ENCODE assay signal across 11 cellular contexts in the genomic region with DNA sequence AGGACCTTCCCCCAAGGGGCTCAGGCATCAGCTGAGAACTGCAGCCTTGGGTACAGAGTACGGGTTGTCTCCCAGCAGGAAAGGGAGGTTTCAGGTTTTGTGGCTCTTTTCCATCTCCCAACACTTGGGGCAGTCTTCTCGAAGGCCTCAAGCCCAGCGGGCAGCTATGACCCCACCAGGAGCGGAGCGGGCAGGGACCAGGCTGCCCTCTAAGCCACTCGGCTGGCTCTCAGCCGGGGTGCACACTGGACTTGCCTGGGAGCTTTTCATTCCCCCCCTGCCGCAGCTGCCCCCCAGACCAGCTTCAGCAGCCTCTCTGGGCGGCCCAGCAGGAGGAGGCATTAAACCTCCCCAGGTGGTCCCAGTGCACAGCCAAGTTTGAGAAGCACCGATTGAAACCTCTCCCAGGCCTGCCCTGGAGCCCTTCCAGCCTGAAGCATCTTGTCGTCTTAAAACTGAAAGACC. TPM values are rescaled to one million over a fixed set of nuclear protein-coding genes. Genes with fewer than 3 reads are reported as not detected.
DNase-seq lines count a peak whose midpoint lies in the region; ATAC-seq and TF ChIP-seq lines count a peak whose summit lies in the region.
"Had no signal": no experiment of that assay in that cellular context is flagged by ENCODE, and none has a peak within 500 bp of the region (broad histone marks: within the 10 kb centered on the region; RNA-seq: fewer than 3 reads in every experiment).

No MANE protein-coding gene starts in this region.

- POLR2A ChIA-PET in PC-3 (lab: Charles Lee; ENCODE audit: unreplicated experiment) = no interaction called here

- no peaks in the 10 kb centered on the region for H3F3A ChIP-seq in PC-3 (ENCODE audit: low read length, unreplicated experiment)
- H3F3A ChIP-seq in neural progenitor cell (ENCODE audit: low read depth) = peaks cover 46% of the 10 kb centered on the region

- TF ChIP-seq CTCF in DND-41 (IDR thresholded peaks at IDR 0.05; ENCODE audit: borderline replicate concordance, extremely low read depth, low read length, poor library complexity, severe bottlenecking) = peak; percentile 3
- TF ChIP-seq CTCF in PC-3 (conservative IDR thresholded peaks at IDR 0.05; ENCODE audit: low read depth, low read length) = peak; percentile 24; the same call in 1 of the 2 replicates
- TF ChIP-seq CTCF in endothelial cell (IDR thresholded peaks at IDR 0.05; ENCODE audit: unreplicated experiment) = no peak
- TF ChIP-seq CTCF in neural progenitor cell (IDR thresholded peaks at IDR 0.05) = peak; percentile 46

- no peaks in the 10 kb centered on the region for H3K79me2 ChIP-seq in DND-41 (ENCODE audit: insufficient read depth, low read length)
- no peaks in the 10 kb centered on the region for H3K79me2 ChIP-seq in PC-3 (ENCODE audit: low read length)
- no peaks in the 10 kb centered on the region for H3K79me2 ChIP-seq in neural progenitor cell (ENCODE audit: low read depth)

- H3K27me3 ChIP-seq in DND-41 (ENCODE audit: insufficient read depth, low read length, poor library complexity) (peaks cover 8% of the 10 kb centered on the region), PC-3 (ENCODE audit: low read length) (no peaks in the 10 kb centered on the region), neural progenitor cell (no peaks in the 10 kb centered on the region)

- H3K27me3 Mint-ChIP-seq in endothelial cell (ENCODE audit: unreplicated experiment) (peaks cover 9% of the 10 kb centered on the region), neural progenitor cell (ENCODE audit: insufficient read depth, low read depth) (peaks cover 20% of the 10 kb centered on the region)
- peaks cover 9% of the 10 kb centered on the region for H3K27me3 Mint-ChIP-seq in activated T-cell treated with anti-CD3 and anti-CD28 coated beads, Interleukin-2, amount 50 U/mL, for 72 hours (ENCODE audit: low read depth)

- no peak for ATAC-seq in DND-41 (ENCODE audit: insufficient read depth, low read depth)
- no peak for ATAC-seq in PC-3
- ATAC-seq in HG03108 (IDR thresholded peaks at IDR 0.05; ENCODE audit: unreplicated experiment) = no peak
- ATAC-seq in activated T-cell treated with anti-CD3 and anti-CD28 coated beads, Interleukin-2, amount 50 U/mL, for 72 hours (replicated peaks in 1 of 2) = no peak

- H3K9ac ChIP-seq in DND-41 (ENCODE audit: low read depth, low read length) = no peak overlapping the region
- H3K9ac ChIP-seq in PC-3 (ENCODE audit: low read length) = no peak overlapping the region
- H3K9ac ChIP-seq in neural progenitor cell = no peak overlapping the region

- H4K20me1 ChIP-seq in DND-41 (ENCODE audit: insufficient read depth, low read length) (no peaks in the 10 kb centered on the region; the same call in none of the 2 replicates), PC-3 (ENCODE audit: low read length) (no peaks in the 10 kb centered on the region), neural progenitor cell (ENCODE audit: low read depth) (no peaks in the 10 kb centered on the region)

- H3K9me3 Mint-ChIP-seq in endothelial cell (ENCODE audit: unreplicated experiment) (no peaks in the 10 kb centered on the region), neural progenitor cell (no peaks in the 10 kb centered on the region)
- no peaks in the 10 kb centered on the region for H3K9me3 Mint-ChIP-seq in activated T-cell treated with anti-CD3 and anti-CD28 coated beads, Interleukin-2, amount 50 U/mL, for 72 hours

- H3K4me1 ChIP-seq in DND-41 (ENCODE audit: insufficient read depth, low read length) (no peaks in the 10 kb centered on the region), PC-3 (ENCODE audit: insufficient read depth, low read length) (no peaks in the 10 kb centered on the region; the same call in 1 of the 2 replicates), neural progenitor cell (peaks cover 61% of the 10 kb centered on the region)

- no peaks in the 10 kb centered on the region for H3K36me3 ChIP-seq in DND-41 (ENCODE audit: insufficient read depth, low read length)
- no peaks in the 10 kb centered on the region for H3K36me3 ChIP-seq in PC-3 (ENCODE audit: low read depth, low read length)
- no peaks in the 10 kb centered on the region for H3K36me3 ChIP-seq in neural progenitor cell
- H3K36me3 ChIP-seq: thoracic aorta had no signal

- H3K27ac Mint-ChIP-seq in endothelial cell (ENCODE audit: unreplicated experiment) (no peak overlapping the region), neural progenitor cell (peak overlapping the region; percentile 72)
- H3K27ac Mint-ChIP-seq in activated T-cell treated with anti-CD3 and anti-CD28 coated beads, Interleukin-2, amount 50 U/mL, for 72 hours = no peak overlapping the region

- no peak for DNase-seq in DND-41
- no peak for DNase-seq in PC-3
- peak; percentile 37 for DNase-seq in endothelial cell (ENCODE audit: low spot score)
- peak; percentile 55 for DNase-seq in neural progenitor cell (ENCODE audit: low spot score)
- DNase-seq in activated T-cell treated with anti-CD3 and anti-CD28 coated beads, Interleukin-2, amount 50 U/mL, for 72 hours = no peak
- no peak for DNase-seq in HPDE6-E6E7 (ENCODE audit: extremely low spot score)
- no peak for DNase-seq in mucosa of gallbladder (ENCODE audit: low spot score)
- DNase-seq: aorta, SHP77 treated with DMSO at 0.1 percent for 48 hours had no signal

- intact Hi-C loops in PC-3 (cut with micrococcal nuclease) = no loop called here

- H3K4me1 Mint-ChIP-seq in endothelial cell (ENCODE audit: unreplicated experiment) (peaks cover 14% of the 10 kb centered on the region), neural progenitor cell (peaks cover 56% of the 10 kb centered on the region)
- peaks cover 5% of the 10 kb centered on the region for H3K4me1 Mint-ChIP-seq in activated T-cell treated with anti-CD3 and anti-CD28 coated beads, Interleukin-2, amount 50 U/mL, for 72 hours (ENCODE audit: low read depth)

- H3K9me3 ChIP-seq in DND-41 (ENCODE audit: insufficient read depth, low read length, severe bottlenecking) = no peaks in the 10 kb centered on the region
- no peaks in the 10 kb centered on the region for H3K9me3 ChIP-seq in PC-3 (ENCODE audit: low read length)
- no peaks in the 10 kb centered on the region for H3K9me3 ChIP-seq in neural progenitor cell (ENCODE audit: low read depth)
- H3K9me3 ChIP-seq: thoracic aorta had no signal

- no peaks in the 10 kb centered on the region for H3K9me2 ChIP-seq in PC-3 (replicated peaks; ENCODE audit: low read length)

- H3K27ac ChIP-seq in DND-41 (ENCODE audit: low read length) (no peak overlapping the region), PC-3 (ENCODE audit: low read length) (no peak overlapping the region), neural progenitor cell (no peak overlapping the region)
- H3K27ac ChIP-seq: thoracic aorta had no signal

- H3K4me2 ChIP-seq in DND-41 (ENCODE audit: insufficient read depth, low read length) (no peak overlapping the region), PC-3 (ENCODE audit: low read length) (no peak overlapping the region), neural progenitor cell (peak overlapping the region; percentile 65)

- H2AFZ ChIP-seq in DND-41 (ENCODE audit: low read depth, low read length) = no peak overlapping the region
- H2AFZ ChIP-seq in PC-3 (ENCODE audit: low read length) = no peak overlapping the region
- no peak overlapping the region for H2AFZ ChIP-seq in neural progenitor cell (replicated peaks)

- H3K4me3 ChIP-seq in DND-41 (ENCODE audit: low read depth in 1 of 2, low read length in 2 of 2) (no peak overlapping the region), PC-3 (ENCODE audit: low read length) (no peak overlapping the region), neural progenitor cell (no peak overlapping the region)
- H3K4me3 ChIP-seq: thoracic aorta had no signal

- no peak overlapping the region for H3K4me3 Mint-ChIP-seq in endothelial cell (ENCODE audit: unreplicated experiment)
- H3K4me3 Mint-ChIP-seq in neural progenitor cell = no peak overlapping the region
- H3K4me3 Mint-ChIP-seq in activated T-cell treated with anti-CD3 and anti-CD28 coated beads, Interleukin-2, amount 50 U/mL, for 72 hours = no peak overlapping the region

- H3K36me3 Mint-ChIP-seq in endothelial cell (ENCODE audit: low read depth, unreplicated experiment) (no peaks in the 10 kb centered on the region), neural progenitor cell (no peaks in the 10 kb centered on the region)
- no peaks in the 10 kb centered on the region for H3K36me3 Mint-ChIP-seq in activated T-cell treated with anti-CD3 and anti-CD28 coated beads, Interleukin-2, amount 50 U/mL, for 72 hours (ENCODE audit: insufficient read depth in 2 of 2)

- no TSS peak for BruUV-seq in PC-3 (replicated peaks; lab: Mats Ljungman, UMichigan)

- CTCF ChIA-PET in PC-3 (lab: Charles Lee) = interaction anchor here (0.6 kb wide), 1 partner anchor 32 kb away, joined by 3 read pairs; no protein-coding TSS in a partner anchor

RNA-seq across cellular contexts. Expression of a gene that starts 20.8 kb away (rescaled TPM):
- total RNA-seq in PC-3 (2014; rRNA removed) = 1.7 and 6.0 TPM in 2 replicates
- total RNA-seq in endothelial cell (ENCODE audit: unreplicated experiment) = 0.38 TPM
- total RNA-seq in neural progenitor cell (ENCODE audit: low replicate concordance) = 1.0 and 1.2 TPM in 2 replicates
- 1 to 10 TPM; 3.2 to 5.4 TPM for total RNA-seq in activated T-cell treated with anti-CD3 and anti-CD28 coated beads, Interleukin-2, amount 50 U/mL, for 72 hours
- total RNA-seq in mucosa of gallbladder = 3.5 TPM

Comparison
In these comparisons a context has a peak if more than half of its experiments do, and no peak if none do; other contexts are left out.
1. DNase-seq: peak in endothelial cell (single experiment) and neural progenitor cell (single experiment); none in DND-41 (single experiment), PC-3 (single experiment), activated T-cell treated with anti-CD3 and anti-CD28 coated beads, Interleukin-2, amount 50 U/mL, for 72 hours (0 of 2), HPDE6-E6E7 (single experiment) and mucosa of gallbladder (single experiment).